ENCODE assay signal across 25 cellular contexts in the genomic region with DNA sequence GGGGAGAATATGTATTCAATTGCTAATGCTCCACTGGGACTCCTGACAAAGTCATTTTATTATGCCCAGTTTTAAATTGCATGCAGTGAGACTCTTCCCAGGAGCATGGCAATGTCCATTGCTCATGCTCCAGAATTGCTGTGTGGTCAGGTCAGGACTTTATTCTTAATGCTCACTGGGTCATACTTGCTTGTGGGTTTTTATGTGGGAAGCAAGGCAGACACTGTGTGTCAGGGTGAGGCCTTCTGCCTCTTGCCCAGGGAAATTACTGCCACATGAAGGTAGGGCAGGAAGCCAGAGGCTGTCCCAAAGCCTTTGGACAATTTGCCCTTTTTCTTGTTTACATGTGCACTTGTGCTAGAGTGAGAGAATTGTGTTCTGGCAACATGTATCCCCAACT.
DNase-seq lines count a peak whose midpoint lies in the region; ATAC-seq, FAIRE-seq and TF ChIP-seq lines count a peak whose summit lies in the region.
"Had no signal": no experiment of that assay in that cellular context is flagged by ENCODE, and none has a peak within 500 bp of the region (broad histone marks: within the 10 kb centered on the region; RNA-seq: fewer than 3 reads in every experiment).

No MANE protein-coding gene starts in this region.

- H3K9ac ChIP-seq in PC-3 (ENCODE audit: low read length) = no peak overlapping the region

- no TSS peak for BruUV-seq in PC-3 (replicated peaks; lab: Mats Ljungman, UMichigan)

- H3K4me1 ChIP-seq in PC-3 (ENCODE audit: insufficient read depth, low read length) (peaks cover 21% of the 10 kb centered on the region), psoas muscle (peaks cover 13% of the 10 kb centered on the region)
- H3K4me1 ChIP-seq: lower lobe of right lung had no signal

- H2AFZ ChIP-seq in PC-3 (ENCODE audit: low read length) = no peak overlapping the region
- H2AFZ ChIP-seq: PC-9 had no signal

- H3K27me3 ChIP-seq in PC-3 (ENCODE audit: low read length) (no peaks in the 10 kb centered on the region), bronchial epithelial cell (ENCODE audit: control insufficient read depth, insufficient read depth, low read length) (no peaks in the 10 kb centered on the region), psoas muscle (ENCODE audit: insufficient read depth in 3 of 3, low read length in 2 of 3) (no peaks in the 10 kb centered on the region)

- peak; percentile 47 for FAIRE-seq in bronchial epithelial cell (lab: Jason Lieb, UNC)
- FAIRE-seq: colon, frontal cortex, GM12891, urothelium cell line had no signal

- H3F3A ChIP-seq in PC-3 (ENCODE audit: low read length, unreplicated experiment) = no peaks in the 10 kb centered on the region

- H3K4me3 ChIP-seq in PC-3 (ENCODE audit: low read length) (no peak overlapping the region), bronchial epithelial cell (ENCODE audit: low read depth, low read length) (no peak overlapping the region), psoas muscle (no peak overlapping the region)
- H3K4me3 ChIP-seq: lower lobe of right lung, PC-9, skin epidermis had no signal

- H3K36me3 ChIP-seq in PC-3 (ENCODE audit: low read depth, low read length) (no peaks in the 10 kb centered on the region; the same call in 1 of the 2 replicates), bronchial epithelial cell (ENCODE audit: control insufficient read depth, insufficient read depth, low read length) (no peaks in the 10 kb centered on the region), psoas muscle (ENCODE audit: insufficient read depth in 1 of 2, low read depth in 1 of 2) (no peaks in the 10 kb centered on the region)
- H3K36me3 ChIP-seq: lower lobe of right lung had no signal

- TF ChIP-seq CTCF in PC-3 (conservative IDR thresholded peaks at IDR 0.05; ENCODE audit: low read depth, low read length) (no peak), bronchial epithelial cell (IDR thresholded peaks at IDR 0.05; ENCODE audit: insufficient read depth, low read length, severe bottlenecking) (no peak), psoas muscle (IDR thresholded peaks at IDR 0.05) (no peak)

- POLR2A ChIA-PET in PC-3 (lab: Charles Lee; ENCODE audit: unreplicated experiment) = no interaction called here

- DNase-seq in ELR (ENCODE audit: low read depth) (peak; percentile 25), PC-3 (peak; percentile 37), bronchial epithelial cell (ENCODE audit: low read depth) (no peak), psoas muscle (no peak), NCI-H2171 treated with DMSO at 0.1 percent for 48 hours (lab: John Stamatoyannopoulos, UW) (no peak), dermis blood vessel endothelial cell (no peak)
- DNase-seq: activated CD8-positive, alpha-beta T cell treated with anti-CD3 and anti-CD28 coated beads, Interleukin-2, amount 10 ng/mL, durations not matched to agents 7 days and 5 days; activated gamma-delta T cell; DMS79 treated with DMSO at 0.1 percent for 48 hours; effector memory CD4-positive, alpha-beta T cell; hippocampal formation; immature natural killer cell; lower lobe of right lung; NCI-H2081; NCI-H446; PC-9; SHP77 treated with DMSO at 0.1 percent for 48 hours had no signal

- H3K79me2 ChIP-seq in PC-3 (ENCODE audit: low read length) = no peaks in the 10 kb centered on the region

- CTCF ChIA-PET in PC-3 (lab: Charles Lee) = no interaction called here

- intact Hi-C loops in PC-3 (cut with micrococcal nuclease) (no loop called here), psoas muscle (cut with DNase I) (no loop called here)

- H3K9me2 ChIP-seq in PC-3 (replicated peaks; ENCODE audit: low read length) = no peaks in the 10 kb centered on the region

- no peak for ATAC-seq in PC-3
- peak; percentile 89 to 96 (median 94) for ATAC-seq in psoas muscle
- ATAC-seq in HG03521 (IDR thresholded peaks at IDR 0.05; ENCODE audit: unreplicated experiment) = no peak
- no peak for ATAC-seq in GM18873 (IDR thresholded peaks at IDR 0.05; ENCODE audit: low FRiP score, unreplicated experiment)
- ATAC-seq: activated CD8-positive, alpha-beta T cell treated with anti-CD3 and anti-CD28 coated beads, Interleukin-2, amount 10 ng/mL, durations not matched to agents 7 days and 5 days; lower lobe of right lung had no signal

- H3K27ac ChIP-seq in PC-3 (ENCODE audit: low read length) (no peak overlapping the region), psoas muscle (peak overlapping the region; percentile 75)
- H3K27ac ChIP-seq: C4-2B, lower lobe of right lung, PC-9, skin epidermis had no signal

- no peak overlapping the region for H3K4me2 ChIP-seq in PC-3 (ENCODE audit: low read length)
- H3K4me2 ChIP-seq: PC-9 had no signal

- no peaks in the 10 kb centered on the region for H4K20me1 ChIP-seq in PC-3 (ENCODE audit: low read length)

- H3K9me3 ChIP-seq in PC-3 (ENCODE audit: low read length) (peaks cover 5% of the 10 kb centered on the region; the same call in 1 of the 2 replicates), psoas muscle (no peaks in the 10 kb centered on the region)

Comparison
In these comparisons a context has a peak if more than half of its experiments do, and no peak if none do; other contexts are left out.
1. DNase-seq: peak in ELR (single experiment) and PC-3 (single experiment); none in bronchial epithelial cell (single experiment), psoas muscle (0 of 2), NCI-H2171 treated with DMSO at 0.1 percent for 48 hours (single experiment) and dermis blood vessel endothelial cell (single experiment).
2. ATAC-seq: peak in psoas muscle (4 of 4); none in PC-3 (single experiment), HG03521 (single experiment) and GM18873 (single experiment).